ENCODE assay signal across 11 cellular contexts in genomic region chr17:50918071-50918932, GRCh38. TPM values are rescaled to one million over a fixed set of nuclear protein-coding genes. Genes with fewer than 3 reads are reported as not detected.
DNase-seq lines count a peak whose midpoint lies in the region; ATAC-seq, FAIRE-seq and TF ChIP-seq lines count a peak whose summit lies in the region.
"Had no signal": no experiment of that assay in that cellular context is flagged by ENCODE, and none has a peak within 500 bp of the region (broad histone marks: within the 10 kb centered on the region; RNA-seq: fewer than 3 reads in every experiment).

No MANE protein-coding gene starts in this region.

- no peak overlapping the region for H3K9ac ChIP-seq in astrocyte (ENCODE audit: low read length)

- no peak for DNase-seq in activated CD4-positive, alpha-beta memory T cell treated with anti-CD3 and anti-CD28 coated beads, Interleukin-2, amount 10 ng/mL, durations not matched to agents 7 days and 5 days
- DNase-seq in activated CD4-positive, alpha-beta memory T cell treated with anti-CD3 and anti-CD28 coated beads for 36 hours = no peak
- DNase-seq in astrocyte (ENCODE audit: low read depth) = no peak
- peak; percentile 33 for DNase-seq in medulla oblongata (ENCODE audit: extremely low spot score)
- no peak for DNase-seq in activated CD4-positive, CD25-positive, alpha-beta regulatory T cell treated with anti-CD3 and anti-CD28 coated beads, Interleukin-2, amount 50 U/mL, for 72 hours
- no peak for DNase-seq in NAMALWA (ENCODE audit: low spot score)
- DNase-seq: ACHN, gastrocnemius medialis, NCI-H2227 treated with DMSO at 0.1 percent for 48 hours had no signal

- POLR2A ChIA-PET in activated CD4-positive, alpha-beta memory T cell treated with anti-CD3 and anti-CD28 coated beads, Interleukin-2, amount 10 ng/mL, durations not matched to agents 7 days and 5 days (lab: Charles Lee) = interaction anchor here (0.6 to 11.4 kb wide), 10 partner anchors 7 to 193 kb away, joined by 3 to 144 read pairs (median 4); partner anchors contain the start of gene TOB1
- POLR2A ChIA-PET in activated CD4-positive, alpha-beta memory T cell treated with anti-CD3 and anti-CD28 coated beads for 36 hours (lab: Charles Lee) = interaction anchor here (0.9 to 4.2 kb wide), 6 partner anchors 13 to 52 kb away, joined by 3 to 35 read pairs (median 4); partner anchors contain the start of gene TOB1

- peaks cover 12% of the 10 kb centered on the region for H3K4me1 ChIP-seq in astrocyte (ENCODE audit: insufficient read depth, low read length)

- ATAC-seq in GM21786 (IDR thresholded peaks at IDR 0.05; ENCODE audit: unreplicated experiment) = no peak
- ATAC-seq: gastrocnemius medialis had no signal

- H3K9me3 Mint-ChIP-seq in activated CD4-positive, alpha-beta memory T cell treated with anti-CD3 and anti-CD28 coated beads, Interleukin-2, amount 10 ng/mL, durations not matched to agents 7 days and 5 days = no peaks in the 10 kb centered on the region
- H3K9me3 Mint-ChIP-seq in activated CD4-positive, alpha-beta memory T cell treated with anti-CD3 and anti-CD28 coated beads for 36 hours = no peaks in the 10 kb centered on the region
- H3K9me3 Mint-ChIP-seq in astrocyte (ENCODE audit: unreplicated experiment) = peaks cover 2% of the 10 kb centered on the region

- no peak for TF ChIP-seq CTCF in astrocyte (IDR thresholded peaks at IDR 0.05; ENCODE audit: insufficient read depth, low read depth, low read length)

- H3K36me3 ChIP-seq in astrocyte (ENCODE audit: insufficient read depth, low read length) = no peaks in the 10 kb centered on the region
- H3K36me3 ChIP-seq: gastrocnemius medialis had no signal

- H3K27me3 Mint-ChIP-seq in activated CD4-positive, alpha-beta memory T cell treated with anti-CD3 and anti-CD28 coated beads, Interleukin-2, amount 10 ng/mL, durations not matched to agents 7 days and 5 days = no peaks in the 10 kb centered on the region
- no peaks in the 10 kb centered on the region for H3K27me3 Mint-ChIP-seq in activated CD4-positive, alpha-beta memory T cell treated with anti-CD3 and anti-CD28 coated beads for 36 hours
- H3K27me3 Mint-ChIP-seq in astrocyte (ENCODE audit: low read depth, unreplicated experiment) = peaks cover 6% of the 10 kb centered on the region

- H3K4me2 ChIP-seq in astrocyte (ENCODE audit: low read length) = no peak overlapping the region

- intact Hi-C loops in activated CD4-positive, alpha-beta memory T cell treated with anti-CD3 and anti-CD28 coated beads for 36 hours (cut with micrococcal nuclease) = loop anchor here (2.0 kb wide), 1 partner anchor 26 kb away; no protein-coding TSS in a partner anchor

- H2AFZ ChIP-seq in astrocyte (ENCODE audit: low read depth, low read length) = no peak overlapping the region

- peaks cover 68% of the 10 kb centered on the region for H3K4me1 Mint-ChIP-seq in activated CD4-positive, alpha-beta memory T cell treated with anti-CD3 and anti-CD28 coated beads, Interleukin-2, amount 10 ng/mL, durations not matched to agents 7 days and 5 days
- H3K4me1 Mint-ChIP-seq in activated CD4-positive, alpha-beta memory T cell treated with anti-CD3 and anti-CD28 coated beads for 36 hours (ENCODE audit: low read depth) = peaks cover 38% of the 10 kb centered on the region
- H3K4me1 Mint-ChIP-seq in astrocyte (ENCODE audit: low read depth, unreplicated experiment) = peaks cover 13% of the 10 kb centered on the region

- no peaks in the 10 kb centered on the region for H3K36me3 Mint-ChIP-seq in activated CD4-positive, alpha-beta memory T cell treated with anti-CD3 and anti-CD28 coated beads, Interleukin-2, amount 10 ng/mL, durations not matched to agents 7 days and 5 days (ENCODE audit: low read depth)
- no peaks in the 10 kb centered on the region for H3K36me3 Mint-ChIP-seq in activated CD4-positive, alpha-beta memory T cell treated with anti-CD3 and anti-CD28 coated beads for 36 hours
- H3K36me3 Mint-ChIP-seq in astrocyte (ENCODE audit: low read depth, unreplicated experiment) = no peaks in the 10 kb centered on the region

- no peaks in the 10 kb centered on the region for H3K79me2 ChIP-seq in astrocyte (ENCODE audit: insufficient read depth, low read length)

- no peaks in the 10 kb centered on the region for H3K9me3 ChIP-seq in astrocyte (ENCODE audit: insufficient read depth, low read depth, low read length)
- H3K9me3 ChIP-seq: gastrocnemius medialis had no signal

- H4K20me1 ChIP-seq in astrocyte (ENCODE audit: insufficient read depth, low read length) = no peaks in the 10 kb centered on the region

- no peak overlapping the region for H3K27ac ChIP-seq in astrocyte (ENCODE audit: low read depth, low read length)
- peak overlapping the region; percentile 99 for H3K27ac ChIP-seq in temporal lobe (ENCODE audit: low read depth, low read length)

- H3K4me3 Mint-ChIP-seq in activated CD4-positive, alpha-beta memory T cell treated with anti-CD3 and anti-CD28 coated beads, Interleukin-2, amount 10 ng/mL, durations not matched to agents 7 days and 5 days = no peak overlapping the region
- H3K4me3 Mint-ChIP-seq in activated CD4-positive, alpha-beta memory T cell treated with anti-CD3 and anti-CD28 coated beads for 36 hours = no peak overlapping the region
- no peak overlapping the region for H3K4me3 Mint-ChIP-seq in astrocyte (ENCODE audit: unreplicated experiment)

- peak overlapping the region; percentile 65 for H3K27ac Mint-ChIP-seq in activated CD4-positive, alpha-beta memory T cell treated with anti-CD3 and anti-CD28 coated beads, Interleukin-2, amount 10 ng/mL, durations not matched to agents 7 days and 5 days
- no peak overlapping the region for H3K27ac Mint-ChIP-seq in activated CD4-positive, alpha-beta memory T cell treated with anti-CD3 and anti-CD28 coated beads for 36 hours
- peak overlapping the region; percentile 47 for H3K27ac Mint-ChIP-seq in astrocyte (ENCODE audit: unreplicated experiment)

- H3K27me3 ChIP-seq in astrocyte (ENCODE audit: insufficient read depth, low read length) = no peaks in the 10 kb centered on the region
- H3K27me3 ChIP-seq: gastrocnemius medialis had no signal

- FAIRE-seq in astrocyte (lab: Jason Lieb, UNC) = no peak

- H3K4me3 ChIP-seq in astrocyte (ENCODE audit: insufficient read depth, low read depth, low read length) = no peak overlapping the region
- H3K4me3 ChIP-seq: gastrocnemius medialis had no signal

- CTCF ChIA-PET in activated CD4-positive, alpha-beta memory T cell treated with anti-CD3 and anti-CD28 coated beads, Interleukin-2, amount 10 ng/mL, durations not matched to agents 7 days and 5 days (lab: Charles Lee) = interaction anchor here (1.0 to 1.5 kb wide), 3 partner anchors 26 to 66 kb away, joined by 3 to 6 read pairs (median 3); no protein-coding TSS in a partner anchor
- CTCF ChIA-PET in activated CD4-positive, alpha-beta memory T cell treated with anti-CD3 and anti-CD28 coated beads for 36 hours (lab: Charles Lee) = interaction anchor here (0.5 to 1.2 kb wide), 2 partner anchors 20 to 66 kb away, joined by 3 to 5 read pairs; no protein-coding TSS in a partner anchor

RNA-seq across cellular contexts. Expression of gene TOB1, which starts 52.1 kb away (rescaled TPM):
- total RNA-seq in activated CD4-positive, alpha-beta memory T cell treated with anti-CD3 and anti-CD28 coated beads, Interleukin-2, amount 10 ng/mL, durations not matched to agents 7 days and 5 days = 100 to 1,000 TPM; 121 to 124 TPM
- 10 to 100 TPM; 42.3 to 44.1 TPM for total RNA-seq in activated CD4-positive, alpha-beta memory T cell treated with anti-CD3 and anti-CD28 coated beads for 36 hours
- total RNA-seq in astrocyte (59.1 and 71.6 TPM in 2 replicates), temporal lobe (12.3 TPM)
